17 cellular contexts compared by ENCODE assay signal in genomic region chr10:101749033-101749432, GRCh38. TPM values are rescaled to one million over a fixed set of nuclear protein-coding genes. Genes with fewer than 3 reads are reported as not detected.
DNase-seq lines count a peak whose midpoint lies in the region; ATAC-seq and TF ChIP-seq lines count a peak whose summit lies in the region.
"Had no signal": no experiment of that assay in that cellular context is flagged by ENCODE, and none has a peak within 500 bp of the region (broad histone marks: within the 10 kb centered on the region; RNA-seq: fewer than 3 reads in every experiment).

No MANE protein-coding gene starts in this region.

- H3K4me1 Mint-ChIP-seq in glutamatergic neuron (ENCODE audit: low read depth, unreplicated experiment), result peaks cover 18% of the 10 kb centered on the region
- H3K4me1 Mint-ChIP-seq: activated naive CD8-positive, alpha-beta T cell treated with anti-CD3 and anti-CD28 coated beads for 36 hours; T-cell had no signal

- no peak overlapping the region for H3K4me3 Mint-ChIP-seq in glutamatergic neuron (ENCODE audit: unreplicated experiment)
- H3K4me3 Mint-ChIP-seq: activated naive CD8-positive, alpha-beta T cell treated with anti-CD3 and anti-CD28 coated beads for 36 hours; T-cell had no signal

- TF ChIP-seq CTCF in glutamatergic neuron (IDR thresholded peaks at IDR 0.05; ENCODE audit: partially characterized antibody, unreplicated experiment), result no peak

- intact Hi-C loops in sciatic nerve (cut with DNase I) (no loop called here), left ventricle myocardium superior (cut with micrococcal nuclease) (no loop called here)

- H3K36me3 Mint-ChIP-seq in glutamatergic neuron (ENCODE audit: unreplicated experiment), result no peaks in the 10 kb centered on the region
- H3K36me3 Mint-ChIP-seq: activated naive CD8-positive, alpha-beta T cell treated with anti-CD3 and anti-CD28 coated beads for 36 hours; T-cell had no signal

- H3K27ac Mint-ChIP-seq in glutamatergic neuron (ENCODE audit: unreplicated experiment), result peak overlapping the region; percentile 41
- H3K27ac Mint-ChIP-seq: activated naive CD8-positive, alpha-beta T cell treated with anti-CD3 and anti-CD28 coated beads for 36 hours; T-cell had no signal

- H3K27me3 Mint-ChIP-seq in glutamatergic neuron (ENCODE audit: unreplicated experiment), result no peaks in the 10 kb centered on the region

- DNase-seq in NCI-H2227 (lab: John Stamatoyannopoulos, UW; ENCODE audit: unreplicated experiment) (peak; percentile 19), NCI-H2227 treated with DMSO at 0.1 percent for 48 hours (lab: John Stamatoyannopoulos, UW) (no peak), SK-N-DZ (ENCODE audit: low spot score) (peak; percentile 69), glutamatergic neuron (no peak), sciatic nerve (ENCODE audit: low spot score) (peak; percentile 7), NCI-H526 (lab: John Stamatoyannopoulos, UW) (no peak), left ventricle myocardium superior (no peak)
- DNase-seq: activated naive CD8-positive, alpha-beta T cell treated with anti-CD3 and anti-CD28 coated beads for 36 hours; activated T-cell treated with anti-CD3 and anti-CD28 coated beads for 4 hours; hippocampal formation; mammary epithelial cell; MG63; PC-9; T-cell had no signal

- H3K9me3 Mint-ChIP-seq in glutamatergic neuron (ENCODE audit: unreplicated experiment), result no peaks in the 10 kb centered on the region
- H3K9me3 Mint-ChIP-seq: activated naive CD8-positive, alpha-beta T cell treated with anti-CD3 and anti-CD28 coated beads for 36 hours; T-cell had no signal

- ATAC-seq in sciatic nerve (no peak), GM19035 (IDR thresholded peaks at IDR 0.05; ENCODE audit: unreplicated experiment) (no peak), left ventricle myocardium superior (no peak)
- ATAC-seq: T-cell had no signal

RNA-seq across cellular contexts. Expression of gene FGF8, which starts 26.9 kb away (rescaled TPM):
- 0.36 TPM in 2 replicates for polyA plus RNA-seq in SK-N-DZ (2014; cell fraction: cytosol; rRNA removed)
- polyA plus RNA-seq in SK-N-DZ (2014; cell fraction: nucleus; rRNA removed), result 3.3 TPM in 1 of 2 replicates, not detected in the other
- total RNA-seq in glutamatergic neuron (ENCODE audit: unreplicated experiment) (1.1 TPM), sciatic nerve (0.62 TPM), left ventricle myocardium superior (not detected)
- total RNA-seq: activated naive CD8-positive, alpha-beta T cell treated with anti-CD3 and anti-CD28 coated beads for 36 hours; esophagus muscularis mucosa; mammary epithelial cell; osteocyte; PC-9; T-cell had no signal
- polyA plus RNA-seq: mammary epithelial cell had no signal

RNA-seq across cellular contexts. Expression of gene NPM3, which starts 34.2 kb away (rescaled TPM):
- 166 and 203 TPM in 2 replicates for polyA plus RNA-seq in SK-N-DZ (2014; cell fraction: cytosol; rRNA removed)
- polyA plus RNA-seq in SK-N-DZ (2014; cell fraction: nucleus; rRNA removed), result 82.0 and 159 TPM in 2 replicates
- 18.1 TPM for total RNA-seq in glutamatergic neuron (ENCODE audit: unreplicated experiment)
- total RNA-seq in sciatic nerve, result 8.0 TPM
- 8.4 TPM for total RNA-seq in left ventricle myocardium superior

RNA-seq across cellular contexts. Expression of gene FBXW4, which starts 54.1 kb away (rescaled TPM):
- 5.6 and 7.9 TPM in 2 replicates for polyA plus RNA-seq in SK-N-DZ (2014; cell fraction: cytosol; rRNA removed)
- polyA plus RNA-seq in SK-N-DZ (2014; cell fraction: nucleus; rRNA removed), result 10.0 and 13.6 TPM in 2 replicates
- total RNA-seq in glutamatergic neuron (ENCODE audit: unreplicated experiment), result 25.8 TPM
- 87.2 TPM for total RNA-seq in sciatic nerve
- 106 TPM for total RNA-seq in left ventricle myocardium superior

Comparison
In these comparisons a context has a peak if more than half of its experiments do, and no peak if none do; other contexts are left out.
1. DNase-seq: peak in NCI-H2227 (single experiment), SK-N-DZ (single experiment) and sciatic nerve (single experiment); none in NCI-H2227 treated with DMSO at 0.1 percent for 48 hours (single experiment), glutamatergic neuron (single experiment), NCI-H526 (0 of 2) and left ventricle myocardium superior (single experiment).